ENCODE assay signal across 18 cellular contexts in the genomic region with DNA sequence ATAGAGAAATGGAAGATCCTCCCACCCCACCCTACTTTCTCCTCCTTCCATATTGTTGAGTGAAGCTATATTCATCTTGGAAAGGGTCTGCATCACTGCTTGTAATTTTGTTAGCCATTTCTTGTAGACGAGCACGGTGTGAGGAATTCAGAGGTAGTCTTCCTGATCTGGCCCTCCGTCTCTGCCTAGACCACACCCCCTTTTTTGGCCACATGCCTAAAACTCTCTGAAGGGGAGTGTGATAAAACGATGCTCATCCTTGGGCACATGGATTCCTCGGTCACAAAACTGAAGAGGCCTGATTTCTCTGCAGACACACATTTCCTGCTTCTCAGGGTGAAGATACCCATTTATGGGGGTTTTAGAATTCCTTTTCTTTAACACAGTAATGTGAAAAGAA.
"Had no signal": no experiment of that assay in that cellular context is flagged by ENCODE, and none has a peak within 500 bp of the region (broad histone marks: within the 10 kb centered on the region; RNA-seq: fewer than 3 reads in every experiment).

No MANE protein-coding gene starts in this region.

- FAIRE-seq: TTC549 had no signal

- H3K4me3 ChIP-seq: gastrocnemius medialis, heart right ventricle, psoas muscle, right lobe of liver had no signal

- H3K27ac ChIP-seq: epithelial cell of prostate, gastrocnemius medialis, heart right ventricle, psoas muscle, right lobe of liver had no signal

- H3K36me3 ChIP-seq: gastrocnemius medialis, heart right ventricle, right lobe of liver, tibial nerve had no signal

- H3K9me3 ChIP-seq: gastrocnemius medialis, heart right ventricle, psoas muscle, right lobe of liver, tibial nerve had no signal

- ATAC-seq: activated CD8-positive, alpha-beta T cell treated with anti-CD3 and anti-CD28 coated beads for 36 hours; activated T-cell treated with anti-CD3 and anti-CD28 coated beads, Interleukin-2, amount 50 U/mL, for 4 hours; effector memory CD8-positive, alpha-beta T cell; gastrocnemius medialis; heart right ventricle; naive thymus-derived CD4-positive, alpha-beta T cell; psoas muscle; right lobe of liver had no signal

- H3K4me1 ChIP-seq: right lobe of liver had no signal

- H3K27me3 ChIP-seq: gastrocnemius medialis, heart right ventricle, right lobe of liver, tibial nerve had no signal

- DNase-seq: activated B cell treated with CpG ODN at 0.5 μM for 24 hours; activated CD4-positive, alpha-beta T cell treated with anti-CD3 and anti-CD28 coated beads for 48 hours; activated CD8-positive, alpha-beta T cell treated with anti-CD3 and anti-CD28 coated beads for 36 hours; activated gamma-delta T cell; activated T-cell treated with anti-CD3 and anti-CD28 coated beads, Interleukin-2, amount 50 U/mL, for 4 hours; effector memory CD8-positive, alpha-beta T cell; gastrocnemius medialis; heart right ventricle; naive thymus-derived CD4-positive, alpha-beta T cell; psoas muscle; right lobe of liver; stimulated activated CD4-positive, alpha-beta T cell treated with anti-CD3 and anti-CD28 coated beads, Interleukin-4, amount 100 ng/mL, for 4 hours; stimulated activated CD8-positive, alpha-beta memory T cell treated with anti-CD3 and anti-CD28 coated beads, Interleukin-4, amount 100 ng/mL, for 48 hours; stimulated activated naive CD4-positive, alpha-beta T cell treated with Interleukin-2 at 50 U/mL for 16 hours; T-helper 2 cell had no signal
